ENCODE assay signal across 8 cellular contexts in genomic region chr6:10414766-10415592, GRCh38. TPM values are rescaled to one million over a fixed set of nuclear protein-coding genes. Genes with fewer than 3 reads are reported as not detected.
DNase-seq lines count a peak whose midpoint lies in the region; ATAC-seq, FAIRE-seq and TF ChIP-seq lines count a peak whose summit lies in the region.

TSS of gene TFAP2A (minus strand) at chr6:10415074. CDS start at chr6:10414991, 83 bp downstream.

- peaks cover 0 to 54% (median 37%) of the 10 kb centered on the region in 8 donors for H3K9me3 Mint-ChIP-seq in CD4-positive, alpha-beta memory T cell
- peaks cover 7 to 47% (median 29%) of the 10 kb centered on the region in 7 donors for H3K9me3 Mint-ChIP-seq in naive B cell

- POLR2A ChIA-PET in CD4-positive, alpha-beta memory T cell (lab: Charles Lee; ENCODE audit: partially characterized antibody): no interaction called here

- peaks cover 0 to 31% of the 10 kb centered on the region in 2 donors for H3K36me3 Mint-ChIP-seq in CD4-positive, alpha-beta memory T cell
- H3K36me3 Mint-ChIP-seq in naive B cell: peaks cover 4 to 53% of the 10 kb centered on the region in 2 donors

- TF ChIP-seq CTCF in KMS-11 (conservative IDR thresholded peaks at IDR 0.05; ENCODE audit: low read depth, low read length) (no peak), breast epithelium (IDR thresholded peaks at IDR 0.05) (peak in 2 of 3 donors; percentile 39 to 62), GM13977 (IDR thresholded peaks at IDR 0.05; ENCODE audit: extremely low read depth, insufficient read depth, missing control alignments) (no peak)

- H3K27ac Mint-ChIP-seq in CD4-positive, alpha-beta memory T cell: peak within 1 kb of the TSS in 5 of 7 donors; percentile 13 to 90 (median 81)
- H3K27ac Mint-ChIP-seq in naive B cell: peak within 1 kb of the TSS; percentile 15 to 96 (median 78)

- H3K4me1 ChIP-seq in CD4-positive, alpha-beta memory T cell (ENCODE audit: insufficient read depth, low read length): peaks cover 40% of the 10 kb centered on the region
- H3K4me1 ChIP-seq in KMS-11 (ENCODE audit: low read depth, poor library complexity, severe bottlenecking) (peaks cover 20% of the 10 kb centered on the region), breast epithelium (peaks cover 0 to 5% of the 10 kb centered on the region in 2 donors)

- peaks cover 21 to 60% (median 36%) of the 10 kb centered on the region in 4 donors for H3K4me1 Mint-ChIP-seq in CD4-positive, alpha-beta memory T cell
- H3K4me1 Mint-ChIP-seq in naive B cell: peaks cover 32 to 57% (median 40%) of the 10 kb centered on the region in 3 donors

- no peak for DNase-seq in CD4-positive, alpha-beta memory T cell
- DNase-seq in breast epithelium (ENCODE audit: low spot score in 2 of 2): peak; percentile 73 to 89
- DNase-seq in naive B cell: no peak
- no peak for DNase-seq in NCI-H187 (lab: John Stamatoyannopoulos, UW)
- DNase-seq in GM19239 (ENCODE audit: insufficient read length, low spot score): no peak
- no peak for DNase-seq in GM13977 (ENCODE audit: low spot score)

- H3K9me3 ChIP-seq in CD4-positive, alpha-beta memory T cell (ENCODE audit: control insufficient read depth in 1 of 2, low read length in 2 of 2): no peaks in the 10 kb centered on the region
- no peaks in the 10 kb centered on the region for H3K9me3 ChIP-seq in breast epithelium

- no peaks in the 10 kb centered on the region for H4K20me1 ChIP-seq in KMS-11 (ENCODE audit: insufficient read depth)

- H3K9ac ChIP-seq in KMS-11: no peak within 1 kb of the TSS

- H3K36me3 ChIP-seq in CD4-positive, alpha-beta memory T cell (ENCODE audit: insufficient read depth, low read length): no peaks in the 10 kb centered on the region
- H3K36me3 ChIP-seq in KMS-11 (ENCODE audit: insufficient read depth): no peaks in the 10 kb centered on the region
- H3K36me3 ChIP-seq in breast epithelium: no peaks in the 10 kb centered on the region

- no peak for FAIRE-seq in GM19239 (lab: Jason Lieb, UNC)

- H2AFZ ChIP-seq in KMS-11 (ENCODE audit: low read depth): peak within 1 kb of the TSS; percentile 76; the same call in 1 of the 2 replicates

- H3K4me2 ChIP-seq in KMS-11: peak within 1 kb of the TSS; percentile 100

- ATAC-seq in naive B cell (ENCODE audit: low read depth in 2 of 2) (no peak), HG02678 (IDR thresholded peaks at IDR 0.05; ENCODE audit: unreplicated experiment) (no peak)

- H3K4me3 ChIP-seq in CD4-positive, alpha-beta memory T cell (ENCODE audit: low read length in 2 of 2): no peak within 1 kb of the TSS
- H3K4me3 ChIP-seq in KMS-11 (IDR thresholded peaks at IDR 0.05; ENCODE audit: insufficient read depth, low read depth, low read length) (no peak within 1 kb of the TSS), breast epithelium (peak within 1 kb of the TSS in 2 of 3 donors; percentile 59 to 95)

- H3K4me3 Mint-ChIP-seq in CD4-positive, alpha-beta memory T cell: peak within 1 kb of the TSS; percentile 64 to 89 (median 82)
- peak within 1 kb of the TSS; percentile 18 to 98 (median 87) for H3K4me3 Mint-ChIP-seq in naive B cell

- intact Hi-C loops in CD4-positive, alpha-beta memory T cell (cut with micrococcal nuclease): no loop called here
- intact Hi-C loops in breast epithelium (cut with DNase I; ENCODE audit: low total_unique reads): no loop called here

- no peaks in the 10 kb centered on the region for H3K79me2 ChIP-seq in KMS-11 (ENCODE audit: insufficient read depth, low read depth)

- peaks cover 60 to 70% of the 10 kb centered on the region in 2 donors for H3K27me3 Mint-ChIP-seq in CD4-positive, alpha-beta memory T cell
- peaks cover 65 to 98% (median 94%) of the 10 kb centered on the region in 3 donors for H3K27me3 Mint-ChIP-seq in naive B cell

- peak; percentile 14 for TF ChIP-seq POLR2A in breast epithelium (IDR thresholded peaks at IDR 0.05)

- H3K27me3 ChIP-seq in CD4-positive, alpha-beta memory T cell (ENCODE audit: insufficient read depth, low read length): peaks cover 65% of the 10 kb centered on the region
- H3K27me3 ChIP-seq in KMS-11 (ENCODE audit: insufficient read depth, low read depth) (no peaks in the 10 kb centered on the region), breast epithelium (peaks cover 5 to 47% of the 10 kb centered on the region in 2 donors)

- CTCF ChIA-PET in CD4-positive, alpha-beta memory T cell (lab: Charles Lee; ENCODE audit: partially characterized antibody): no interaction called here

- in situ Hi-C loops in GM13977 (cut with MboI; ENCODE audit: low pct_unique_long_range_greater_than_20kb, low sequenced_read_pairs, unreplicated experiment): loop anchor here (25.0 kb wide), 1 partner anchor 878 kb away; no protein-coding TSS in a partner anchor

- H3K27ac ChIP-seq in CD4-positive, alpha-beta memory T cell (ENCODE audit: low read depth, low read length): no peak within 1 kb of the TSS
- no peak within 1 kb of the TSS for H3K27ac ChIP-seq in KMS-11
- peak within 1 kb of the TSS; percentile 97 to 98 for H3K27ac ChIP-seq in breast epithelium

RNA-seq across cellular contexts. Expression of gene TFAP2A, which starts in this region (rescaled TPM):
- total RNA-seq in CD4-positive, alpha-beta memory T cell: not detected
- not detected for polyA plus RNA-seq in CD4-positive, alpha-beta memory T cell
- total RNA-seq in breast epithelium: 10 to 100 TPM in 2 of 3 donors, not detected in 1; 25.2 to 46.0 TPM
- not detected for polyA plus RNA-seq in naive B cell (ENCODE audit: low read depth in 6 of 6)

Comparison
In these comparisons a context has a peak if more than half of its experiments do, and no peak if none do; other contexts are left out.
1. DNase-seq: peak in breast epithelium (2 of 2); none in CD4-positive, alpha-beta memory T cell (0 of 5), naive B cell (single experiment), NCI-H187 (0 of 2), GM19239 (single experiment) and GM13977 (single experiment).
2. H3K27ac ChIP-seq: peak in breast epithelium (2 of 2); none in CD4-positive, alpha-beta memory T cell (single experiment) and KMS-11 (single experiment).
3. H3K4me3 ChIP-seq: peak in breast epithelium (2 of 3); none in CD4-positive, alpha-beta memory T cell (0 of 2) and KMS-11 (single experiment).
4. CTCF ChIP-seq: peak in breast epithelium (2 of 3); none in KMS-11 (single experiment) and GM13977 (single experiment).